8 cellular contexts compared by ENCODE assay signal in genomic region chr11:63635762-63636465, GRCh38. TPM values are rescaled to one million over a fixed set of nuclear protein-coding genes. Genes with fewer than 3 reads are reported as not detected.
A peak's percentile ranks its signal among the peaks of the same experiment; 100 is the strongest.
DNase-seq lines count a peak whose midpoint lies in the region; ATAC-seq, FAIRE-seq and TF ChIP-seq lines count a peak whose summit lies in the region.

No MANE protein-coding gene starts in this region.

- H3K4me3 ChIP-seq in WERI-Rb-1 (ENCODE audit: low read depth, low read length) (no peak overlapping the region), keratinocyte (ENCODE audit: control insufficient read depth in 2 of 3, extremely low read depth in 1 of 3, insufficient read depth in 2 of 3, low read depth in 1 of 3, low read length in 3 of 3) (no peak overlapping the region)

- TF ChIP-seq CTCF in WERI-Rb-1 (IDR thresholded peaks at IDR 0.05; ENCODE audit: low read depth, low read length), result peak; percentile 70
- peak; percentile 65 to 77 (median 72) for TF ChIP-seq CTCF in keratinocyte (optimal IDR thresholded peaks at IDR 0.05 in 1 of 3, IDR thresholded peaks at IDR 0.05 in 1 of 3, conservative IDR thresholded peaks at IDR 0.05 in 1 of 3; ENCODE audit: extremely low read depth in 1 of 3, insufficient read depth in 2 of 3, low read length in 3 of 3)

- H3K36me3 ChIP-seq in WERI-Rb-1 (no peaks in the 10 kb centered on the region), keratinocyte (ENCODE audit: control insufficient read depth in 2 of 2, extremely low read depth in 1 of 2, insufficient read depth in 2 of 2, low read length in 2 of 2) (peaks cover 12 to 22% of the 10 kb centered on the region in 2 experiments)

- H3K9me3 ChIP-seq in WERI-Rb-1 (ENCODE audit: severe bottlenecking) (no peaks in the 10 kb centered on the region), keratinocyte (ENCODE audit: control insufficient read depth, low read depth, low read length) (no peaks in the 10 kb centered on the region)

- H3K27ac ChIP-seq in WERI-Rb-1, result no peak overlapping the region
- H3K27ac ChIP-seq in keratinocyte (ENCODE audit: control insufficient read depth, insufficient read depth, low read length), result no peak overlapping the region

- H3K27me3 ChIP-seq in WERI-Rb-1 (ENCODE audit: insufficient read depth, low read depth, severe bottlenecking) (no peaks in the 10 kb centered on the region), keratinocyte (ENCODE audit: control insufficient read depth, extremely low read depth, insufficient read depth, low read length) (no peaks in the 10 kb centered on the region)

- no peaks in the 10 kb centered on the region for H4K20me1 ChIP-seq in keratinocyte (ENCODE audit: control insufficient read depth, extremely low read depth, insufficient read depth, low read length)

- DNase-seq in DMS 273 (lab: John Stamatoyannopoulos, UW; ENCODE audit: unreplicated experiment) (peak; percentile 73), DMS 273 treated with DMSO at 0.1 percent for 48 hours (lab: John Stamatoyannopoulos, UW) (no peak), NCI-H146 (lab: John Stamatoyannopoulos, UW) (peak; percentile 35), WERI-Rb-1 (peak; percentile 58), T47D (ENCODE audit: low read depth in 1 of 2, low spot score in 1 of 2) (peak; percentile 74 to 85), keratinocyte (ENCODE audit: low read depth, low spot score) (no peak)
- DNase-seq in stimulated activated CD4-positive, alpha-beta T cell treated with anti-CD3 and anti-CD28 coated beads, Interleukin-1b, Interleukin-23, amount 100 ng/mL, for 4 hours (ENCODE audit: low read depth in 2 of 2), result peak; percentile 41 to 60

- in situ Hi-C loops in T47D (cut with HindIII; ENCODE audit: low pct_unique_long_range_greater_than_20kb, low sequenced_read_pairs), result no loop called here

- dilution Hi-C loops in keratinocyte (cut with MboI; ENCODE audit: extremely low pct_ligation_motif_present, low sequenced_read_pairs), result no loop called here

- H3K4me1 ChIP-seq in keratinocyte (ENCODE audit: control insufficient read depth, extremely low read depth, insufficient read depth, low read length), result no peaks in the 10 kb centered on the region

- no peak overlapping the region for H2AFZ ChIP-seq in keratinocyte (ENCODE audit: control insufficient read depth, low read length)

- H3K9ac ChIP-seq in keratinocyte (ENCODE audit: control insufficient read depth, extremely low read depth, insufficient read depth, low read length), result no peak overlapping the region

- no peak for FAIRE-seq in keratinocyte (lab: Jason Lieb, UNC)

- H3K9me1 ChIP-seq in keratinocyte (ENCODE audit: control insufficient read depth, extremely low read depth, insufficient read depth, low read length), result no peaks in the 10 kb centered on the region

- no peak overlapping the region for H3K4me2 ChIP-seq in keratinocyte (ENCODE audit: control insufficient read depth, extremely low read depth, insufficient read depth, low read depth, low read length)

- no peak for ATAC-seq in GM21390 (IDR thresholded peaks at IDR 0.05; ENCODE audit: unreplicated experiment)

- H3K79me2 ChIP-seq in keratinocyte (ENCODE audit: control insufficient read depth, insufficient read depth, low read length), result no peaks in the 10 kb centered on the region

RNA-seq across cellular contexts. Expression of gene PLAAT3, which starts 21.7 kb away (rescaled TPM):
- 0.17 to 0.29 TPM (median 0.20 TPM) in 3 replicates for polyA plus RNA-seq in keratinocyte
- polyA plus RNA-seq in keratinocyte (2011; ENCODE audit: low read depth), result 0.14 TPM
- 0.19 and 0.60 TPM in 2 replicates for polyA plus RNA-seq in keratinocyte (2011; cell fraction: cytosol; rRNA removed)
- 0.31 and 0.32 TPM in 2 replicates for polyA plus RNA-seq in keratinocyte (2011; cell fraction: nucleus; rRNA removed)
- 0.08 and 0.39 TPM in 2 replicates for polyA plus RNA-seq in keratinocyte (2012; ENCODE audit: low replicate concordance)
- polyA minus RNA-seq in keratinocyte, result 0.30 TPM in 1 of 3 replicates, not detected in the others
- not detected for polyA minus RNA-seq in keratinocyte (2011; cell fraction: cytosol; rRNA and poly(A)+ RNA removed)
- not detected in 2 replicates for polyA minus RNA-seq in keratinocyte (2011; cell fraction: nucleus; rRNA and poly(A)+ RNA removed)

RNA-seq across cellular contexts. Expression of gene ATL3, which starts 35.3 kb away (rescaled TPM):
- polyA plus RNA-seq in keratinocyte, result 24.8 to 47.4 TPM (median 36.5 TPM) in 3 replicates
- 20.9 TPM for polyA plus RNA-seq in keratinocyte (2011; ENCODE audit: low read depth)
- 18.5 and 38.3 TPM in 2 replicates for polyA plus RNA-seq in keratinocyte (2011; cell fraction: cytosol; rRNA removed)
- 40.1 and 46.8 TPM in 2 replicates for polyA plus RNA-seq in keratinocyte (2011; cell fraction: nucleus; rRNA removed)
- polyA plus RNA-seq in keratinocyte (2012; ENCODE audit: low replicate concordance), result 17.3 and 30.9 TPM in 2 replicates
- polyA minus RNA-seq in keratinocyte, result 32.8 to 79.4 TPM (median 61.4 TPM) in 3 replicates
- 50.6 TPM for polyA minus RNA-seq in keratinocyte (2011; cell fraction: cytosol; rRNA and poly(A)+ RNA removed)
- polyA minus RNA-seq in keratinocyte (2011; cell fraction: nucleus; rRNA and poly(A)+ RNA removed), result 47.5 and 92.7 TPM in 2 replicates

RNA-seq across cellular contexts. Expression of gene RTN3, which starts 45.4 kb away (rescaled TPM):
- polyA plus RNA-seq in keratinocyte, result 29.3 to 53.2 TPM (median 50.8 TPM) in 3 replicates
- 109 TPM for polyA plus RNA-seq in keratinocyte (2011; ENCODE audit: low read depth)
- polyA plus RNA-seq in keratinocyte (2011; cell fraction: cytosol; rRNA removed), result 30.2 and 53.5 TPM in 2 replicates
- 50.0 and 61.7 TPM in 2 replicates for polyA plus RNA-seq in keratinocyte (2011; cell fraction: nucleus; rRNA removed)
- 47.5 and 98.5 TPM in 2 replicates for polyA plus RNA-seq in keratinocyte (2012; ENCODE audit: low replicate concordance)
- polyA minus RNA-seq in keratinocyte, result 37.0 to 73.7 TPM (median 51.9 TPM) in 3 replicates
- polyA minus RNA-seq in keratinocyte (2011; cell fraction: cytosol; rRNA and poly(A)+ RNA removed), result 49.3 TPM
- 35.7 and 45.8 TPM in 2 replicates for polyA minus RNA-seq in keratinocyte (2011; cell fraction: nucleus; rRNA and poly(A)+ RNA removed)

Comparison
In these comparisons a context has a peak if more than half of its experiments do, and no peak if none do; other contexts are left out.
1. DNase-seq: peak in DMS 273 (single experiment), NCI-H146 (single experiment), WERI-Rb-1 (single experiment), T47D (2 of 2) and stimulated activated CD4-positive, alpha-beta T cell treated with anti-CD3 and anti-CD28 coated beads, Interleukin-1b, Interleukin-23, amount 100 ng/mL, for 4 hours (2 of 2); none in DMS 273 treated with DMSO at 0.1 percent for 48 hours (single experiment) and keratinocyte (single experiment).